25 cellular contexts compared by ENCODE assay signal in the genomic region with DNA sequence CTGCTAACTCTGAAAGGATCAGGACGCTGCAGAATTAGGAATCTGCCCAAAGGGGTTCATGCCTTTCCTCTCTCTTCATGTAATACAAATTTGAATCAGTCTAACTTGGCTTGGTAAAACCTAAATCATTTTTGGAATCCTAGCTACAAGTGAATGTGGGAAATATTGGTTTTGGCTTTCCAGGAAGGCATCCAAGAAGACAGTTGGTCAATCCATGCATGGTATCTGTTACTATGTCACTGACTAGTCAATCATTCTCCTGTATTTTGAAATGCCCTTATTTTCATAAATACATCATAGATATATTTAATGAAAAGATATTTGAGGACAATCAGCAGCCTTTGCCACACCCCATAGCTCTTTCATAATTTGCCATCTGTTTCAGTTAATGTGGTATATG. TPM values are rescaled to one million over a fixed set of nuclear protein-coding genes. Genes with fewer than 3 reads are reported as not detected.
"Had no signal": no experiment of that assay in that cellular context is flagged by ENCODE, and none has a peak within 500 bp of the region (broad histone marks: within the 10 kb centered on the region; RNA-seq: fewer than 3 reads in every experiment).

No MANE protein-coding gene starts in this region.

- H3K27ac Mint-ChIP-seq: natural killer cell treated with Interleukin-12 subunit alpha and Interleukin-12 subunit beta and Interleukin-15 and Interleukin-18, amount 100 ng/mL, for 72 hours; progenitor cell of endocrine pancreas; stimulated activated memory B cell treated with anti-CD40 and anti-IgM and Interleukin-4, amounts not matched to agents 10 μg/mL and 1 μg/mL and 100 μg/mL, for 72 hours; type B pancreatic cell had no signal

- ATAC-seq: gastrocnemius medialis; left lobe of liver; natural killer cell treated with Interleukin-12 subunit alpha and Interleukin-12 subunit beta and Interleukin-15 and Interleukin-18, amount 100 ng/mL, for 72 hours; pancreas; sciatic nerve; stimulated activated memory B cell treated with anti-CD40 and anti-IgM and Interleukin-4, amounts not matched to agents 10 μg/mL and 1 μg/mL and 100 μg/mL, for 72 hours; stimulated activated naive CD8-positive, alpha-beta T cell treated with anti-CD3 and anti-CD28 coated beads, Interleukin-15, Interleukin-2, amounts not matched to agents 100 U/mL and 50 U/mL, for 24 hours had no signal

- H3K27ac ChIP-seq: coronary artery, esophagus muscularis mucosa, gastrocnemius medialis, neutrophil, pancreas, testis, tibial artery had no signal

- DNase-seq: dermis blood vessel endothelial cell; effector memory CD4-positive, alpha-beta T cell; foreskin fibroblast; gastrocnemius medialis; head of caudate nucleus; kidney; pancreas; stimulated activated CD4-positive, alpha-beta T cell treated with anti-CD3 and anti-CD28 coated beads, Interleukin-2, amount 100 ng/mL, for 24 hours; stimulated activated CD4-positive, alpha-beta T cell treated with anti-CD3 and anti-CD28 coated beads, Interleukin-4, amount 100 ng/mL, for 4 hours; stimulated activated naive CD8-positive, alpha-beta T cell treated with anti-CD3 and anti-CD28 coated beads, Interleukin-15, Interleukin-2, amounts not matched to agents 100 U/mL and 50 U/mL, for 24 hours; substantia nigra; testis; tibial artery had no signal

- H3K9me3 ChIP-seq: esophagus muscularis mucosa, gastrocnemius medialis, neutrophil, pancreas, testis, tibial artery had no signal

- H3K36me3 ChIP-seq: esophagus muscularis mucosa, gastrocnemius medialis, neutrophil, pancreas, tibial artery had no signal

- H3K27me3 Mint-ChIP-seq: stimulated activated memory B cell treated with anti-CD40 and anti-IgM and Interleukin-4, amounts not matched to agents 10 μg/mL and 1 μg/mL and 100 μg/mL, for 72 hours had no signal

- H3K4me3 ChIP-seq: coronary artery, esophagus muscularis mucosa, gastrocnemius medialis, pancreas, testis, tibial artery had no signal

- H3K4me1 ChIP-seq: esophagus muscularis mucosa, gastrocnemius medialis, pancreas, testis, tibial artery had no signal

- H3K27me3 ChIP-seq: esophagus muscularis mucosa, gastrocnemius medialis, pancreas, testis had no signal

- H3K9me3 Mint-ChIP-seq: natural killer cell treated with Interleukin-12 subunit alpha and Interleukin-12 subunit beta and Interleukin-15 and Interleukin-18, amount 100 ng/mL, for 72 hours; neural crest cell; stimulated activated memory B cell treated with anti-CD40 and anti-IgM and Interleukin-4, amounts not matched to agents 10 μg/mL and 1 μg/mL and 100 μg/mL, for 72 hours; type B pancreatic cell had no signal

- H3K4me1 Mint-ChIP-seq: neural crest cell; stimulated activated memory B cell treated with anti-CD40 and anti-IgM and Interleukin-4, amounts not matched to agents 10 μg/mL and 1 μg/mL and 100 μg/mL, for 72 hours had no signal

- H3K4me3 Mint-ChIP-seq: natural killer cell treated with Interleukin-12 subunit alpha and Interleukin-12 subunit beta and Interleukin-15 and Interleukin-18, amount 100 ng/mL, for 72 hours; neural crest cell; stimulated activated memory B cell treated with anti-CD40 and anti-IgM and Interleukin-4, amounts not matched to agents 10 μg/mL and 1 μg/mL and 100 μg/mL, for 72 hours; type B pancreatic cell had no signal

- FAIRE-seq: endothelial cell of umbilical vein, pancreas had no signal

- H3K36me3 Mint-ChIP-seq: natural killer cell treated with Interleukin-12 subunit alpha and Interleukin-12 subunit beta and Interleukin-15 and Interleukin-18, amount 100 ng/mL, for 72 hours; stimulated activated memory B cell treated with anti-CD40 and anti-IgM and Interleukin-4, amounts not matched to agents 10 μg/mL and 1 μg/mL and 100 μg/mL, for 72 hours; type B pancreatic cell had no signal

RNA-seq across cellular contexts. Expression of a gene that starts 7.5 kb away (rescaled TPM):
- total RNA-seq: skeletal muscle tissue had no signal
